In genomic region chr4:186781032-186781917, GRCh38 we compare ENCODE assay signal across 14 cellular contexts. TPM values are rescaled to one million over a fixed set of nuclear protein-coding genes. Genes with fewer than 3 reads are reported as not detected.
DNase-seq lines count a peak whose midpoint lies in the region; ATAC-seq, FAIRE-seq and TF ChIP-seq lines count a peak whose summit lies in the region.
"Had no signal": no experiment of that assay in that cellular context is flagged by ENCODE, and none has a peak within 500 bp of the region (broad histone marks: within the 10 kb centered on the region; RNA-seq: fewer than 3 reads in every experiment).

No MANE protein-coding gene starts in this region.

- TF ChIP-seq POLR2A in K562 (conservative IDR thresholded peaks at IDR 0.05), result no peak

- no TSS peak for BruUV-seq in K562 (replicated peaks; lab: Mats Ljungman, UMichigan)

- no peaks in the 10 kb centered on the region for H3K27me3 Mint-ChIP-seq in CD4-positive, alpha-beta memory T cell
- no peaks in the 10 kb centered on the region for H3K27me3 Mint-ChIP-seq in activated naive CD4-positive, alpha-beta T cell treated with anti-CD3 and anti-CD28 coated beads for 36 hours (ENCODE audit: low read depth)
- H3K27me3 Mint-ChIP-seq: memory B cell, T-cell had no signal

- no peak for TF ChIP-seq RAD21 in K562 (CRISPR knock-in tag; conservative IDR thresholded peaks at IDR 0.05 in 1 of 2, IDR thresholded peaks at IDR 0.05 in 1 of 2)

- H3K27ac ChIP-seq in ACC112 (ENCODE audit: low read depth, low read length), result no peak overlapping the region
- H3K27ac ChIP-seq in K562 (ENCODE audit: extremely low read depth, low read depth, low read length), result no peak overlapping the region; the same call in 2 of the 3 replicates
- H3K27ac ChIP-seq in CD4-positive, alpha-beta memory T cell (ENCODE audit: low read depth, low read length), result no peak overlapping the region
- no peak overlapping the region for H3K27ac ChIP-seq in effector memory CD4-positive, alpha-beta T cell (ENCODE audit: insufficient read depth, low read length, poor library complexity, severe bottlenecking)
- H3K27ac ChIP-seq: uterus had no signal

- FAIRE-seq in HTR-8/SVneo (lab: Jason Lieb, UNC) (no peak), K562 (lab: Jason Lieb, UNC) (peak; percentile 75)

- no peak for ATAC-seq in K562
- ATAC-seq: T-cell had no signal

- H3K4me1 ChIP-seq in ACC112 (ENCODE audit: control insufficient read depth, insufficient read depth, low read length, unreplicated experiment), result peaks cover 5% of the 10 kb centered on the region
- H3K4me1 ChIP-seq in K562 (replicated peaks in 1 of 2; ENCODE audit: control insufficient read depth in 2 of 2, insufficient read depth in 2 of 2, low read length in 2 of 2), result peaks cover 0 to 9% of the 10 kb centered on the region in 2 experiments; a peak in 1 of 5 replicates
- no peaks in the 10 kb centered on the region for H3K4me1 ChIP-seq in CD4-positive, alpha-beta memory T cell (ENCODE audit: insufficient read depth, low read length)
- no peaks in the 10 kb centered on the region for H3K4me1 ChIP-seq in effector memory CD4-positive, alpha-beta T cell (ENCODE audit: control insufficient read depth, insufficient read depth, low read length, poor library complexity, severe bottlenecking)
- H3K4me1 ChIP-seq: uterus had no signal

- H3K9me3 ChIP-seq in K562 (replicated peaks; ENCODE audit: control insufficient read depth, insufficient read depth, low read depth, low read length), result no peaks in the 10 kb centered on the region
- no peaks in the 10 kb centered on the region for H3K9me3 ChIP-seq in CD4-positive, alpha-beta memory T cell (ENCODE audit: control insufficient read depth in 1 of 2, low read length in 2 of 2)
- H3K9me3 ChIP-seq in effector memory CD4-positive, alpha-beta T cell (ENCODE audit: control insufficient read depth, low read length), result no peaks in the 10 kb centered on the region
- H3K9me3 ChIP-seq: uterus had no signal

- no peaks in the 10 kb centered on the region for H3K79me2 ChIP-seq in ACC112 (ENCODE audit: control insufficient read depth, insufficient read depth, low read length, unreplicated experiment)
- no peaks in the 10 kb centered on the region for H3K79me2 ChIP-seq in K562 (ENCODE audit: control insufficient read depth, insufficient read depth, low read length)

- 41% methylated on average over 6 of the region's 6 CpGs for WGBS in K562 (ENCODE audit: insufficient coverage, low coverage, missing lambda C conversion rate)

- H3K4me3 Mint-ChIP-seq in CD4-positive, alpha-beta memory T cell, result no peak overlapping the region
- no peak overlapping the region for H3K4me3 Mint-ChIP-seq in activated naive CD4-positive, alpha-beta T cell treated with anti-CD3 and anti-CD28 coated beads for 36 hours
- H3K4me3 Mint-ChIP-seq: memory B cell, T-cell had no signal

- H3K27me3 ChIP-seq in ACC112 (ENCODE audit: insufficient read depth, low read length) (no peaks in the 10 kb centered on the region), K562 (ENCODE audit: control insufficient read depth in 2 of 2, insufficient read depth in 2 of 2, low read length in 2 of 2) (no peaks in the 10 kb centered on the region)
- H3K27me3 ChIP-seq in CD4-positive, alpha-beta memory T cell (ENCODE audit: insufficient read depth, low read length), result no peaks in the 10 kb centered on the region
- no peaks in the 10 kb centered on the region for H3K27me3 ChIP-seq in effector memory CD4-positive, alpha-beta T cell (replicated peaks; ENCODE audit: control insufficient read depth, insufficient read depth, low read length, poor library complexity, severe bottlenecking)
- H3K27me3 ChIP-seq: uterus had no signal

- H2AFZ ChIP-seq in ACC112 (ENCODE audit: low read length, unreplicated experiment), result peak overlapping the region; percentile 42
- H2AFZ ChIP-seq in K562 (ENCODE audit: low read depth, low read length), result peak overlapping the region; percentile 7; the same call in 1 of the 2 replicates

- H3K9me3 Mint-ChIP-seq in CD4-positive, alpha-beta memory T cell, result peaks cover 0 to 10% (median 4%) of the 10 kb centered on the region in 8 donors
- H3K9me3 Mint-ChIP-seq in activated naive CD4-positive, alpha-beta T cell treated with anti-CD3 and anti-CD28 coated beads for 36 hours, result peaks cover 4% of the 10 kb centered on the region

- DNase-seq in HTR-8/SVneo (ENCODE audit: insufficient read length, low spot score), result peak; percentile 57
- peak in 1 of 4 experiments; percentile 29 for DNase-seq in K562 (ENCODE audit: extremely low read depth in 1 of 4, low spot score in 3 of 4)
- DNase-seq in kidney glomerular epithelial cell (lab: John Stamatoyannopoulos, UW), result peak; percentile 69
- DNase-seq in CD4-positive, alpha-beta memory T cell, result no peak
- DNase-seq in KBM-7, result no peak
- DNase-seq in effector memory CD4-positive, alpha-beta T cell, result no peak
- no peak for DNase-seq in activated naive CD4-positive, alpha-beta T cell treated with anti-CD3 and anti-CD28 coated beads for 36 hours
- DNase-seq: activated CD4-positive, alpha-beta T cell treated with anti-CD3 and anti-CD28 coated beads for 48 hours; posterior cingulate gyrus; stimulated activated CD4-positive, alpha-beta T cell treated with anti-CD3 and anti-CD28 coated beads, Interleukin-1b, Interleukin-23, amount 100 ng/mL, for 48 hours; T-cell; uterus had no signal

- H3K36me3 ChIP-seq in ACC112 (ENCODE audit: insufficient read depth, low read length) (no peaks in the 10 kb centered on the region), K562 (ENCODE audit: control insufficient read depth, insufficient read depth, low read length) (no peaks in the 10 kb centered on the region)
- no peaks in the 10 kb centered on the region for H3K36me3 ChIP-seq in CD4-positive, alpha-beta memory T cell (ENCODE audit: insufficient read depth, low read length)
- H3K36me3 ChIP-seq in effector memory CD4-positive, alpha-beta T cell (ENCODE audit: control insufficient read depth, insufficient read depth, low read length), result no peaks in the 10 kb centered on the region
- H3K36me3 ChIP-seq: uterus had no signal

- in situ Hi-C loops in K562 (cut with MboI), result no loop called here
- in situ Hi-C loops in KBM-7 (cut with MboI; ENCODE audit: low pct_unique_long_range_greater_than_20kb, low sequenced_read_pairs), result no loop called here

- no peak for TF ChIP-seq CTCF in K562 (IDR thresholded peaks at IDR 0.05 in 2 of 3, conservative IDR thresholded peaks at IDR 0.05 in 1 of 3; ENCODE audit: insufficient read depth in 2 of 3, low read depth in 1 of 3, low read length in 3 of 3)

- TF ChIP-seq EP300 in K562 (IDR thresholded peaks at IDR 0.05; ENCODE audit: low read length), result no peak

- H3K9me1 ChIP-seq in K562 (ENCODE audit: control insufficient read depth, insufficient read depth, low read length), result no peaks in the 10 kb centered on the region

- POLR2A ChIA-PET in K562 (lab: Yijun Ruan, JAX), result interaction anchor here (1.6 kb wide), 1 partner anchor 15 kb away, joined by 3 read pairs; no protein-coding TSS in a partner anchor
- POLR2A ChIA-PET in CD4-positive, alpha-beta memory T cell (lab: Charles Lee; ENCODE audit: partially characterized antibody), result no interaction called here

- intact Hi-C loops in K562 (cut with micrococcal nuclease), result no loop called here
- intact Hi-C loops in CD4-positive, alpha-beta memory T cell (cut with micrococcal nuclease), result no loop called here
- intact Hi-C loops in activated naive CD4-positive, alpha-beta T cell treated with anti-CD3 and anti-CD28 coated beads for 36 hours (cut with micrococcal nuclease), result no loop called here

- CTCF ChIA-PET in K562 (lab: Yijun Ruan, JAX; ENCODE audit: low intra/inter-chr PET ratio), result no interaction called here
- CTCF ChIA-PET in CD4-positive, alpha-beta memory T cell (lab: Charles Lee; ENCODE audit: partially characterized antibody), result no interaction called here
- CTCF ChIA-PET in activated naive CD4-positive, alpha-beta T cell treated with anti-CD3 and anti-CD28 coated beads for 36 hours (lab: Charles Lee), result no interaction called here

- H3K36me3 Mint-ChIP-seq in CD4-positive, alpha-beta memory T cell, result no peaks in the 10 kb centered on the region
- no peaks in the 10 kb centered on the region for H3K36me3 Mint-ChIP-seq in activated naive CD4-positive, alpha-beta T cell treated with anti-CD3 and anti-CD28 coated beads for 36 hours (ENCODE audit: low read depth)
- H3K36me3 Mint-ChIP-seq: memory B cell, T-cell had no signal

- no peaks in the 10 kb centered on the region for H4K20me1 ChIP-seq in K562 (replicated peaks; ENCODE audit: control insufficient read depth, insufficient read depth, low read length)

- H3K4me2 ChIP-seq in K562 (ENCODE audit: insufficient read depth, low read length), result no peak overlapping the region

- no peak overlapping the region for H3K27ac Mint-ChIP-seq in CD4-positive, alpha-beta memory T cell
- H3K27ac Mint-ChIP-seq in activated naive CD4-positive, alpha-beta T cell treated with anti-CD3 and anti-CD28 coated beads for 36 hours, result no peak overlapping the region
- H3K27ac Mint-ChIP-seq: memory B cell, T-cell had no signal

- H3K4me1 Mint-ChIP-seq in CD4-positive, alpha-beta memory T cell, result no peaks in the 10 kb centered on the region
- H3K4me1 Mint-ChIP-seq in activated naive CD4-positive, alpha-beta T cell treated with anti-CD3 and anti-CD28 coated beads for 36 hours (ENCODE audit: low read depth), result no peaks in the 10 kb centered on the region
- H3K4me1 Mint-ChIP-seq: memory B cell, T-cell had no signal

- H3K4me3 ChIP-seq in ACC112 (ENCODE audit: low read depth, low read length) (no peak overlapping the region), K562 (no peak overlapping the region)
- H3K4me3 ChIP-seq in CD4-positive, alpha-beta memory T cell (ENCODE audit: low read length in 2 of 2), result no peak overlapping the region
- no peak overlapping the region for H3K4me3 ChIP-seq in effector memory CD4-positive, alpha-beta T cell (ENCODE audit: insufficient read depth, low read depth, low read length, poor library complexity, severe bottlenecking)
- H3K4me3 ChIP-seq: uterus had no signal

- H3K9ac ChIP-seq in K562 (ENCODE audit: insufficient read depth in 1 of 2, low read depth in 2 of 2, low read length in 2 of 2), result no peak overlapping the region

RNA-seq across cellular contexts. Expression of gene FAT1, which starts 57.6 kb away (rescaled TPM):
- 34.3 and 56.3 TPM in 2 replicates for total RNA-seq in K562 (2011; cell fraction: chromatin; rRNA removed; ENCODE audit: low replicate concordance)
- 21.5 and 28.3 TPM in 2 replicates for total RNA-seq in K562 (2011; cell fraction: nucleolus; rRNA removed)
- 26.8 and 46.9 TPM in 2 replicates for total RNA-seq in K562 (2011; cell fraction: nucleoplasm; rRNA removed)
- 22.8 and 23.3 TPM in 2 replicates for total RNA-seq in K562 (2014; rRNA removed)
- 21.4 and 25.5 TPM in 2 replicates for total RNA-seq in K562 (2014; rRNA removed; fragmentation: Illumina TruSeq; extraction: Trizol)
- 36.0 and 38.4 TPM in 2 replicates for total RNA-seq in K562 (2015; rRNA removed; fragmentation: Illumina TruSeq; extraction: Trizol)
- 30.0 and 31.4 TPM in 2 replicates for total RNA-seq in K562 (2021)
- polyA plus RNA-seq in K562 (2011; rRNA removed), result 12.2 and 13.9 TPM in 2 replicates
- polyA plus RNA-seq in K562 (2011; cell fraction: cytosol; rRNA removed), result 11.8 and 14.6 TPM in 2 replicates
- 18.0 and 35.1 TPM in 2 replicates for polyA plus RNA-seq in K562 (2011; cell fraction: nucleus; rRNA removed)
- 14.4 and 20.2 TPM in 2 replicates for polyA plus RNA-seq in K562 (2012)
- 19.3 and 24.9 TPM in 2 replicates for polyA plus RNA-seq in K562 (2014; fragmentation: Illumina TruSeq; extraction: Trizol)
- 1 to 10 TPM; 6.0 to 8.3 TPM for polyA plus RNA-seq in K562 (2014; fragmentation: Nextera tagmentation; extraction: Ambion mirVana)
- polyA plus RNA-seq in K562 (2014; rRNA removed), result 9.3 and 12.2 TPM in 2 replicates
- 100 and 106 TPM in 2 replicates for polyA minus RNA-seq in K562 (2011; rRNA and poly(A)+ RNA removed)
- 40.0 and 46.9 TPM in 2 replicates for polyA minus RNA-seq in K562 (2011; cell fraction: cytosol; rRNA and poly(A)+ RNA removed)
- 23.8 and 27.2 TPM in 2 replicates for polyA minus RNA-seq in K562 (2011; cell fraction: nucleus; rRNA and poly(A)+ RNA removed)
- total RNA-seq in CD4-positive, alpha-beta memory T cell, result not detected
- polyA plus RNA-seq in CD4-positive, alpha-beta memory T cell, result not detected
- under 1 TPM; 0.02 to 0.43 TPM for total RNA-seq in activated naive CD4-positive, alpha-beta T cell treated with anti-CD3 and anti-CD28 coated beads for 36 hours

Comparison
In these comparisons a context has a peak if more than half of its experiments do, and no peak if none do; other contexts are left out.
1. DNase-seq: peak in HTR-8/SVneo (single experiment) and kidney glomerular epithelial cell (single experiment); none in CD4-positive, alpha-beta memory T cell (0 of 5), KBM-7 (single experiment), effector memory CD4-positive, alpha-beta T cell (0 of 3) and activated naive CD4-positive, alpha-beta T cell treated with anti-CD3 and anti-CD28 coated beads for 36 hours (single experiment).
2. RNA of gene FAT1, which starts 57.6 kb away (total RNA-seq): 21.4 to 56.3 TPM in K562; 0.02 to 0.43 TPM in activated naive CD4-positive, alpha-beta T cell treated with anti-CD3 and anti-CD28 coated beads for 36 hours and not detected in CD4-positive, alpha-beta memory T cell; every median in the first group is over 10 times any median in the second.